Comparison of ENCODE assay signal across 10 cellular contexts in the genomic region with DNA sequence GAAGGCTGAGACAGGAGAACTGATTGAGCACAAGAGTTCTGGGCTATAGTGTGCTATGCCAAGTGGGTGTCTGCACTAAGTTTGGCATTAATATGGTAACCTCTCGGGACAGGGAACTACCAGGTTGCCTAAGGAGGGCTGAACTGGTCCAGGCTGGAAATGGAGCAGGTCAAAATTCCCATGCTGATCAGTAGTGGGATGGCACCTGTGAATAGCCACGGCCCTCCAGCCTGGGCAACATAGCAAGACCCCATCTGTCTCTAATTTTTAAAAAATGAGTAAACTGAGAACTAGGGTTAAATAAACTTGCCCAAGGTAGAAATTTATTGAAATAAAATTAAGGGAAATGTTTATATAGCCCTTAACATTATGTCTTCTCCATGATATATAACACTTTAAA.
"Had no signal": no experiment of that assay in that cellular context is flagged by ENCODE, and none has a peak within 500 bp of the region (broad histone marks: within the 10 kb centered on the region; RNA-seq: fewer than 3 reads in every experiment).

No MANE protein-coding gene starts in this region.

- FAIRE-seq: H1, H54 had no signal

- H3K27ac Mint-ChIP-seq: GM23338, H9, HFFc6 had no signal

- H3K36me3 ChIP-seq: HAP-1 had no signal

- DNase-seq: GM23248, GOT3, H7, H9, HCEC 1CT, HFFc6 had no signal

- H3K9ac ChIP-seq: GM23248 had no signal

- H3K27ac ChIP-seq: GM23248 had no signal

- H2AFZ ChIP-seq: GM23248 had no signal

- H3K9me3 ChIP-seq: HAP-1 had no signal

- H3K4me1 Mint-ChIP-seq: GM23338 had no signal

- ATAC-seq: GM23338 had no signal

- H3K9me3 Mint-ChIP-seq: GM23338, H9, HFFc6 had no signal

- H3K4me3 Mint-ChIP-seq: GM23338, H9, HFFc6 had no signal

- H3K4me2 ChIP-seq: GM23338 had no signal

- H3K4me3 ChIP-seq: GM23248, GM23338, HAP-1 had no signal
